16 cellular contexts compared by ENCODE assay signal in the genomic region with DNA sequence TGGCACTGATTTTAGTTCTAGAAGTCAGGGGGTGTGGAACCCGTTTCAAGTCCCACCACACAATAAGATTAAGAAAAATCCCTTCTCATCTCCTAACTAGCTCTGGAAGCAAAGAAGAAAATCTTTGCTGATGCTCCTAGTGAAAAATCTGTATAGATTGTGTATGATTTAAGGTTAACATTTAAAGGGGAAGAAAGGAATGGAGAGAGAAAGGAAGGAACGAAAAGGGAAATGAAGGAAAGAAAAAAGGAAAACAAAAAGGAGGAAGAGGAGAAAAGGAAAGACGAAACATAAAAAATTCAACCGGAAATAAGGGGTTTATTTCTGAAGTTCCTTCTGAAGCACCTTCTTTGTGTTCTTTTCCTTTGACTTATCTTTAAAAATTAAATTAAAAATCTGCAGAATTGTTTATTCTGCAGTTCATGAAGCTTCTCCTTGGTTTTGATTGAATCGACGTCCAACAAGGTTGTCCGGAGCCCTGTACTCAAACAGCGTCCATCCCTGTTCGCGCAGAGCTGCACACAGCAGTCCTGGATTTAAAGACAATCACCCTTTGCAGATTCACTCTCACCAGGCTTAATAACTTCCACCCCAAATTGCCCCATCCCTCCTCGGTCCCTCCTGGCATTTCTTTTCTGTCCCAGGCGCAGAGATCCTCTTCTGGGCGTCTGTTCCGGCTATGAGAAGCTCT. TPM values are rescaled to one million over a fixed set of nuclear protein-coding genes. Genes with fewer than 3 reads are reported as not detected.
DNase-seq lines count a peak whose midpoint lies in the region; ATAC-seq, FAIRE-seq and TF ChIP-seq lines count a peak whose summit lies in the region.
"Had no signal": no experiment of that assay in that cellular context is flagged by ENCODE, and none has a peak within 500 bp of the region (broad histone marks: within the 10 kb centered on the region; RNA-seq: fewer than 3 reads in every experiment).

No MANE protein-coding gene starts in this region.

- peak overlapping the region; percentile 59 for H3K4me3 Mint-ChIP-seq in neural progenitor cell
- H3K4me3 Mint-ChIP-seq: CD4-positive, CD25-positive, alpha-beta regulatory T cell had no signal

- H4K20me1 ChIP-seq in HepG2 (ENCODE audit: insufficient read depth, low read length) = no peaks in the 10 kb centered on the region
- peaks cover 26% of the 10 kb centered on the region for H4K20me1 ChIP-seq in neural progenitor cell (ENCODE audit: low read depth)

- in situ Hi-C loops in HepG2 (cut with HindIII; ENCODE audit: extremely low pct_ligation_motif_present, low pct_unique_long_range_greater_than_20kb) = loop anchor here (5.0 to 10.0 kb wide), 3 partner anchors 538 to 1205 kb away; no protein-coding TSS in a partner anchor

- no peak for FAIRE-seq in HepG2 (lab: Jason Lieb, UNC)

- DNase-seq in HepG2 (ENCODE audit: low spot score) (no peak), right lobe of liver (no peak), epithelial cell of proximal tubule (ENCODE audit: low read depth) (no peak), neural progenitor cell (ENCODE audit: low spot score) (peak; percentile 53), sciatic nerve (ENCODE audit: low spot score) (no peak)
- DNase-seq: CD4-positive, CD25-positive, alpha-beta regulatory T cell; H7; IMR-90; Kasumi-1; NCI-H1105 treated with DMSO at 0.1 percent for 48 hours; NCI-H187 treated with DMSO at 0.1 percent for 48 hours; NCI-H446 treated with DMSO at 0.1 percent for 48 hours; NCI-H748 treated with DMSO at 0.1 percent for 48 hours; Peyer's patch had no signal

- H3K27ac ChIP-seq in HepG2 (ENCODE audit: extremely low read length, insufficient read depth, low read length) = no peak overlapping the region
- no peak overlapping the region for H3K27ac ChIP-seq in right lobe of liver
- H3K27ac ChIP-seq in neural progenitor cell = no peak overlapping the region
- H3K27ac ChIP-seq: Peyer's patch had no signal

- H2AFZ ChIP-seq in HepG2 (ENCODE audit: low read length) (no peak overlapping the region), neural progenitor cell (replicated peaks) (no peak overlapping the region)

- peaks cover 30% of the 10 kb centered on the region for H3K4me1 Mint-ChIP-seq in neural progenitor cell

- no peak for TF ChIP-seq RAD21 in HepG2 (CRISPR knock-in tag; IDR thresholded peaks at IDR 0.05)

- H3K36me3 ChIP-seq in HepG2 (replicated peaks in 1 of 2; ENCODE audit: control insufficient read depth in 1 of 2, insufficient read depth in 2 of 2, low read length in 2 of 2) (no peaks in the 10 kb centered on the region), right lobe of liver (no peaks in the 10 kb centered on the region), neural progenitor cell (no peaks in the 10 kb centered on the region)
- H3K36me3 ChIP-seq: Peyer's patch had no signal

- BruUV-seq in HepG2 (replicated peaks; lab: Mats Ljungman, UMichigan) = no TSS peak

- H3K9ac ChIP-seq in HepG2 (ENCODE audit: insufficient read depth, low read depth, low read length) (no peak overlapping the region), neural progenitor cell (no peak overlapping the region)

- H3K36me3 Mint-ChIP-seq in neural progenitor cell = no peaks in the 10 kb centered on the region
- H3K36me3 Mint-ChIP-seq: CD4-positive, CD25-positive, alpha-beta regulatory T cell had no signal

- no peak for TF ChIP-seq CTCF in HepG2 (CRISPR knock-in tag; IDR thresholded peaks at IDR 0.05)
- TF ChIP-seq CTCF in right lobe of liver (IDR thresholded peaks at IDR 0.05) = no peak
- TF ChIP-seq CTCF in epithelial cell of proximal tubule (conservative IDR thresholded peaks at IDR 0.05; ENCODE audit: low read depth, low read length) = no peak
- TF ChIP-seq CTCF in neural progenitor cell (IDR thresholded peaks at IDR 0.05) = no peak

- no peaks in the 10 kb centered on the region for H3K4me1 ChIP-seq in HepG2 (ENCODE audit: insufficient read depth, low read length)
- peaks cover 0 to 8% (median 3%) of the 10 kb centered on the region in 4 donors for H3K4me1 ChIP-seq in right lobe of liver
- H3K4me1 ChIP-seq in neural progenitor cell = peaks cover 28% of the 10 kb centered on the region

- H3K9me3 Mint-ChIP-seq in neural progenitor cell = peaks cover 2% of the 10 kb centered on the region

- TF ChIP-seq POLR2A in HepG2 (IDR thresholded peaks at IDR 0.05; ENCODE audit: insufficient read depth in 1 of 2, low read depth in 2 of 2, low read length in 2 of 2) = no peak
- no peak for TF ChIP-seq POLR2A in right lobe of liver (IDR thresholded peaks at IDR 0.05)

- peaks cover 62% of the 10 kb centered on the region for H3K27me3 Mint-ChIP-seq in neural progenitor cell (ENCODE audit: insufficient read depth, low read depth)

- H3K27ac Mint-ChIP-seq in neural progenitor cell = no peak overlapping the region
- H3K27ac Mint-ChIP-seq: CD4-positive, CD25-positive, alpha-beta regulatory T cell had no signal

- H3K79me2 ChIP-seq in HepG2 (ENCODE audit: insufficient read depth, low read length) = no peaks in the 10 kb centered on the region
- H3K79me2 ChIP-seq in neural progenitor cell (ENCODE audit: low read depth) = no peaks in the 10 kb centered on the region

- ATAC-seq in HepG2 (no peak), right lobe of liver (no peak), sciatic nerve (no peak), esophagus mucosa (no peak), HG03175 (IDR thresholded peaks at IDR 0.05; ENCODE audit: unreplicated experiment) (no peak)

- CTCF ChIA-PET in HepG2 (lab: Yijun Ruan, JAX; ENCODE audit: low intra/inter-chr PET ratio, low total read pairs) = interaction anchor here (0.7 to 3.2 kb wide), 6 partner anchors 533 to 1232 kb away, joined by 3 to 34 read pairs (median 6); no protein-coding TSS in a partner anchor

- H3K27me3 ChIP-seq in HepG2 (ENCODE audit: control insufficient read depth in 1 of 2, insufficient read depth in 2 of 2, low read length in 2 of 2) = peaks cover 6 to 42% of the 10 kb centered on the region in 2 experiments
- H3K27me3 ChIP-seq in right lobe of liver = peaks cover 9 to 52% of the 10 kb centered on the region in 2 donors
- H3K27me3 ChIP-seq in neural progenitor cell = peaks cover 99% of the 10 kb centered on the region

- POLR2A ChIA-PET in HepG2 (lab: Yijun Ruan, JAX) = no interaction called here

- WGBS in HepG2 (ENCODE audit: low lambda C conversion rate) = 21% methylated on average over 14 of the region's 14 CpGs
- 10% methylated on average over 14 of the region's 14 CpGs for WGBS in right lobe of liver (ENCODE audit: insufficient coverage, low coverage, low lambda C conversion rate, missing lambda C conversion rate)

- H3K4me2 ChIP-seq in HepG2 (ENCODE audit: low read depth, low read length) (no peak overlapping the region), neural progenitor cell (peak overlapping the region; percentile 23)

- H3K9me3 ChIP-seq in HepG2 (ENCODE audit: low read length) (no peaks in the 10 kb centered on the region), right lobe of liver (no peaks in the 10 kb centered on the region), neural progenitor cell (ENCODE audit: low read depth) (no peaks in the 10 kb centered on the region)
- H3K9me3 ChIP-seq: Peyer's patch had no signal

- intact Hi-C loops in HepG2 (cut with micrococcal nuclease; ENCODE audit: unreplicated experiment) (loop anchor here (1.0 to 5.0 kb wide), 6 partner anchors 619 to 1232 kb away; no protein-coding TSS in a partner anchor), right lobe of liver (cut with DNase I) (loop anchor here in 1 of 2 donors (10.0 kb wide), 2 partner anchors 538 to 728 kb away; no protein-coding TSS in a partner anchor), sciatic nerve (cut with DNase I) (loop anchor here (10.0 kb wide), 1 partner anchor 1148 kb away; no protein-coding TSS in a partner anchor)

- no peak overlapping the region for H3K4me3 ChIP-seq in HepG2 (replicated peaks in 1 of 3; ENCODE audit: insufficient read depth in 1 of 3, low read depth in 2 of 3, low read length in 3 of 3)
- H3K4me3 ChIP-seq in right lobe of liver = no peak overlapping the region
- H3K4me3 ChIP-seq in epithelial cell of proximal tubule (ENCODE audit: low read depth, low read length) = peak overlapping the region; percentile 28
- H3K4me3 ChIP-seq in neural progenitor cell = no peak overlapping the region
- H3K4me3 ChIP-seq: Peyer's patch had no signal

- peaks cover 33% of the 10 kb centered on the region for H3F3A ChIP-seq in neural progenitor cell (ENCODE audit: low read depth)

- TF ChIP-seq EP300 in HepG2 (IDR thresholded peaks at IDR 0.05; ENCODE audit: low read depth in 2 of 2, low read length in 2 of 2) = no peak
- TF ChIP-seq EP300 in HepG2 (CRISPR knock-in tag; IDR thresholded peaks at IDR 0.05; ENCODE audit: borderline replicate concordance) = no peak

TF ChIP-seq in HepG2, 621 proteins besides CTCF, POLR2A, EP300 and RAD21 (continues in another document):
- TF ChIP-seq HNRNPK (IDR thresholded peaks at IDR 0.05; ENCODE audit: low read depth, low read length, poor library complexity, severe bottlenecking) (peak; percentile 51), SAP130 (CRISPR knock-in tag; IDR thresholded peaks at IDR 0.05; ENCODE audit: low read depth) (no peak), KDM3A (CRISPR knock-in tag; IDR thresholded peaks at IDR 0.05; ENCODE audit: low read depth) (no peak)

RNA-seq across cellular contexts. Expression of gene TFAP2B, which starts 1.6 kb away (rescaled TPM):
- total RNA-seq in HepG2 (2016; rRNA removed; fragmentation: Illumina TruSeq; extraction: Trizol) = not detected in 2 replicates
- not detected in 2 replicates for total RNA-seq in HepG2 (2016; cell fraction: cytosol; rRNA removed; fragmentation: Illumina TruSeq; extraction: Trizol; ENCODE audit: low read depth)
- total RNA-seq in HepG2 (2016; cell fraction: insoluble cytoplasmic fraction; rRNA removed; fragmentation: Illumina TruSeq; extraction: Trizol) = not detected in 2 replicates
- total RNA-seq in HepG2 (2016; cell fraction: membrane; rRNA removed; fragmentation: Illumina TruSeq; extraction: Trizol) = not detected in 2 replicates
- not detected in 2 replicates for total RNA-seq in HepG2 (2016; cell fraction: nucleus; rRNA removed; fragmentation: Illumina TruSeq; extraction: Trizol)
- not detected in 2 replicates for polyA plus RNA-seq in HepG2 (2011; rRNA removed)
- not detected in 2 replicates for polyA plus RNA-seq in HepG2 (2011; cell fraction: cytosol; rRNA removed)
- not detected in 2 replicates for polyA plus RNA-seq in HepG2 (2011; cell fraction: nucleus; rRNA removed)
- not detected in 2 replicates for polyA plus RNA-seq in HepG2 (2012)
- not detected in 2 replicates for polyA plus RNA-seq in HepG2 (2016; cell fraction: cytosol; fragmentation: Illumina TruSeq; extraction: Trizol; ENCODE audit: low read depth)
- polyA plus RNA-seq in HepG2 (2016; cell fraction: insoluble cytoplasmic fraction; fragmentation: Illumina TruSeq; extraction: Trizol; ENCODE audit: low read depth) = not detected in 2 replicates
- not detected in 2 replicates for polyA plus RNA-seq in HepG2 (2016; cell fraction: membrane; fragmentation: Illumina TruSeq; extraction: Trizol; ENCODE audit: low read depth)
- polyA plus RNA-seq in HepG2 (2016; cell fraction: nucleus; fragmentation: Illumina TruSeq; extraction: Trizol; ENCODE audit: insufficient read depth, low read depth) = not detected in 2 replicates
- not detected in 2 replicates for polyA minus RNA-seq in HepG2 (2011; rRNA and poly(A)+ RNA removed; ENCODE audit: low replicate concordance)
- polyA minus RNA-seq in HepG2 (2011; cell fraction: cytosol; rRNA and poly(A)+ RNA removed) = not detected in 2 replicates
- polyA minus RNA-seq in HepG2 (2011; cell fraction: nucleus; rRNA and poly(A)+ RNA removed) = not detected in 2 replicates
- total RNA-seq in right lobe of liver = not detected
- 4.6 and 8.3 TPM in 2 replicates for total RNA-seq in epithelial cell of proximal tubule
- 0.15 TPM in 1 of 2 replicates, not detected in the other for total RNA-seq in neural progenitor cell (ENCODE audit: low replicate concordance)
- total RNA-seq in sciatic nerve = not detected
- 1.4 TPM for total RNA-seq in esophagus mucosa
- total RNA-seq: CD4-positive, CD25-positive, alpha-beta regulatory T cell; H7; IMR-90; Peyer's patch had no signal
- polyA plus RNA-seq: CD4-positive, CD25-positive, alpha-beta regulatory T cell; IMR-90 had no signal
